In the genomic region with DNA sequence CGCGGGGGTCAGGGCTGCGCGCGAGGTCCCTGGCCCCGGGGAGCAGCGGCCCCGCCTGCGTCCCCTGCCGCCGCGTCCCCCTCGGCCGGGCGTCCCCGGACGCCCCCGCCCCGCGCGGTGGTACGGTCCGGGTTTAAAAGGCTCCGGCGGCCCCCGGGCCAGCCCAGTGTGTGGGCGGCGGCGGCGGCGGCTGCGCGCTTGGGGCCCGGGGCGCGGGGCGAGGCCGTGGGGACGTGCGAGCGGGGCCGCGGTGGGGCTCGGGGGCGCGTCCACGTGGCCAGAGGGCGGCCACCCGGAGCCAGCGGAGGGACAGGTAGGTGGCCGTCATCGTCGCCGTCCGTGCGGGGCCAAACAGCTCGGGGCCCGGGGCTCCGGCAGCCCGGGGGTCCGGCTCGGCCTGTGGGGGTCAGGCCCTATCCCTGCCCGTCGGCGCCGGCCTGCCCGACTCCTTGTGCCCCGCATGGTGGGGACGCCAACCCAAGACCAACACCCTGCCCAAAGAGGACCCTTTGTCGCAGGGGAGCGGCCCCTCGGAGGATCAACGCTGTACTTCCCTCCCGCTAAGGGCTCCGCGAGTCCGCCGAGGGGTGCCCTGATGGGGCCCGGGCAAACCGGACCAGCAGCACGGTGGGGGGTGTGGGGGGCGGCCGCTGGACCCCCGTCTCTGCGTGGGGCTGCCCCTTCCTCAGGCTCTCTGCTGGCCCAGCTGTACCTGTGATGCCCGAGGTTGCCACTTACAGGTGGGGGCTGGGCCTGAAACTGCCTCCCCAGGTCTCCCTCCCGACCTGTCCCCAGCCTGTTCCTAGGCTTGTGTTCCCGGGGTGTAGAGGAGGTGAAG, we compare ENCODE assay signal across 8 cellular contexts. TPM values are rescaled to one million over a fixed set of nuclear protein-coding genes. Genes with fewer than 3 reads are reported as not detected.
DNase-seq lines count a peak whose midpoint lies in the region; ATAC-seq lines count a peak whose summit lies in the region.

TSS of gene PLXNA3 (plus strand) at position 166 of the 838 bp plus-strand sequence. CDS start 1,903 bp downstream, outside the sequence.

- peak within 1 kb of the TSS; percentile 37 for H3K4me3 ChIP-seq in SJSA1

- H3K9me3 Mint-ChIP-seq in activated naive CD8-positive, alpha-beta T cell treated with anti-CD3 and anti-CD28 coated beads for 36 hours: no peaks in the 10 kb centered on the region

- no peaks in the 10 kb centered on the region for H3K27me3 Mint-ChIP-seq in activated naive CD8-positive, alpha-beta T cell treated with anti-CD3 and anti-CD28 coated beads for 36 hours

- H3K36me3 ChIP-seq in SJSA1: no peaks in the 10 kb centered on the region

- no peak within 1 kb of the TSS for H3K27ac ChIP-seq in SJSA1

- peaks cover 4% of the 10 kb centered on the region for H3K4me1 Mint-ChIP-seq in activated naive CD8-positive, alpha-beta T cell treated with anti-CD3 and anti-CD28 coated beads for 36 hours

- intact Hi-C loops in left ventricle myocardium superior (cut with micrococcal nuclease): no loop called here

- DNase-seq in DMS53 (lab: John Stamatoyannopoulos, UW): peak; percentile 79
- no peak for DNase-seq in DMS53 treated with DMSO at 0.1 percent for 48 hours (lab: John Stamatoyannopoulos, UW; ENCODE audit: unreplicated experiment)
- no peak for DNase-seq in SJSA1 (ENCODE audit: low read depth in 1 of 2, low spot score in 2 of 2)
- peak; percentile 76 for DNase-seq in activated naive CD8-positive, alpha-beta T cell treated with anti-CD3 and anti-CD28 coated beads for 36 hours
- peak; percentile 73 for DNase-seq in left ventricle myocardium superior
- no peak for DNase-seq in renal cortical epithelial cell (ENCODE audit: low read depth)
- DNase-seq in AML-193 (lab: John Stamatoyannopoulos, UW): no peak

- no peaks in the 10 kb centered on the region for H3K27me3 ChIP-seq in SJSA1 (replicated peaks)

- H3K4me3 Mint-ChIP-seq in activated naive CD8-positive, alpha-beta T cell treated with anti-CD3 and anti-CD28 coated beads for 36 hours: peak within 1 kb of the TSS; percentile 87

- H3K36me3 Mint-ChIP-seq in activated naive CD8-positive, alpha-beta T cell treated with anti-CD3 and anti-CD28 coated beads for 36 hours: peaks cover 2% of the 10 kb centered on the region

- H3K4me1 ChIP-seq in SJSA1 (replicated peaks): peaks cover 12% of the 10 kb centered on the region

- ATAC-seq in HG02973 (IDR thresholded peaks at IDR 0.05; ENCODE audit: unreplicated experiment): peak; percentile 62
- peak; percentile 73 for ATAC-seq in left ventricle myocardium superior

- H3K27ac Mint-ChIP-seq in activated naive CD8-positive, alpha-beta T cell treated with anti-CD3 and anti-CD28 coated beads for 36 hours: peak within 1 kb of the TSS; percentile 87

- H3K9me3 ChIP-seq in SJSA1 (replicated peaks): no peaks in the 10 kb centered on the region

RNA-seq across cellular contexts. Expression of gene PLXNA3, which starts in this region (rescaled TPM):
- total RNA-seq in SJSA1 (2014; rRNA removed; shearing (Covaris generic)): 0.32 and 0.47 TPM in 2 replicates
- total RNA-seq in activated naive CD8-positive, alpha-beta T cell treated with anti-CD3 and anti-CD28 coated beads for 36 hours: 10 to 100 TPM; 22.3 to 23.1 TPM
- total RNA-seq in left ventricle myocardium superior (22.0 TPM), renal cortical epithelial cell (13.0 and 33.7 TPM in 2 replicates)

Comparison
In these comparisons a context has a peak if more than half of its experiments do, and no peak if none do; other contexts are left out.
1. DNase-seq: peak in DMS53 (single experiment), activated naive CD8-positive, alpha-beta T cell treated with anti-CD3 and anti-CD28 coated beads for 36 hours (single experiment) and left ventricle myocardium superior (single experiment); none in DMS53 treated with DMSO at 0.1 percent for 48 hours (single experiment), SJSA1 (0 of 2), renal cortical epithelial cell (single experiment) and AML-193 (0 of 2).